In the genomic region with DNA sequence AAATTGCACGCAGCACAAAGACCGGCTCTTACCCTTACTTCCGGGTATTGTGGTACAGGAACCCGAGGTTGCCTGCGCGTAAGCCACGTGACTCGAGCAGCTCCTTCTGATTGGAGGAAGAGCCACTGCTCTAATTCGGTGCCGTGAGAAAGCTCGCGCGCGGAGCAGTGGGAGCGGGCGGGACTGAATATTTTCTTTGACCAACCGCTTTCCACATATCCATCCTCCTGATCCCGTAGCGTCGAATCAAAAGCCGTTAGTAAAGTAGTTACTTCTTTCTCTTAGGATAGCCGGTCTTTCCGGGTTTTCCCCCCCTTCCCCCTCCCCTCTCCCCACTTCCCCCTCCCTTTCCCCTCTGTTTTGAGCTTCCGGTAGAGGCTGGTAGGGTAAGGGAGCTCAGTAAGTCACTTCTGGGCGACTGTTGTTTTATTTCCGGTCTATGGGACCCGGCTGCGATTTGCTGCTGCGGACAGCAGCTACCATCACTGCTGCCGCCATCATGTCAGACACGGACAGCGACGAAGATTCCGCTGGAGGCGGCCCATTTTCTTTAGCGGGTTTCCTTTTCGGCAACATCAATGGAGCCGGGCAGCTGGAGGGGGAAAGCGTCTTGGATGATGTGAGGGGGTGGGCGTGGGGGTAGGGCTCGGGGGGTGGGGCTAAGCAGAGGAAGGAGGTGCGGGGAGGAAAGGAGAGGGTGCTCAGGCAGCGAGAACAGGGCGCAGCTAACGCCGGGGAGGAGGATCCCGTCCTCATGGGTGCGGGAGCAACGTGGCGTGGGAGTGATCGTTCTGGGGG, we compare ENCODE assay signal across 8 cellular contexts. TPM values are rescaled to one million over a fixed set of nuclear protein-coding genes. Genes with fewer than 3 reads are reported as not detected.
DNase-seq lines count a peak whose midpoint lies in the region; ATAC-seq and TF ChIP-seq lines count a peak whose summit lies in the region.

A gene with protein sequence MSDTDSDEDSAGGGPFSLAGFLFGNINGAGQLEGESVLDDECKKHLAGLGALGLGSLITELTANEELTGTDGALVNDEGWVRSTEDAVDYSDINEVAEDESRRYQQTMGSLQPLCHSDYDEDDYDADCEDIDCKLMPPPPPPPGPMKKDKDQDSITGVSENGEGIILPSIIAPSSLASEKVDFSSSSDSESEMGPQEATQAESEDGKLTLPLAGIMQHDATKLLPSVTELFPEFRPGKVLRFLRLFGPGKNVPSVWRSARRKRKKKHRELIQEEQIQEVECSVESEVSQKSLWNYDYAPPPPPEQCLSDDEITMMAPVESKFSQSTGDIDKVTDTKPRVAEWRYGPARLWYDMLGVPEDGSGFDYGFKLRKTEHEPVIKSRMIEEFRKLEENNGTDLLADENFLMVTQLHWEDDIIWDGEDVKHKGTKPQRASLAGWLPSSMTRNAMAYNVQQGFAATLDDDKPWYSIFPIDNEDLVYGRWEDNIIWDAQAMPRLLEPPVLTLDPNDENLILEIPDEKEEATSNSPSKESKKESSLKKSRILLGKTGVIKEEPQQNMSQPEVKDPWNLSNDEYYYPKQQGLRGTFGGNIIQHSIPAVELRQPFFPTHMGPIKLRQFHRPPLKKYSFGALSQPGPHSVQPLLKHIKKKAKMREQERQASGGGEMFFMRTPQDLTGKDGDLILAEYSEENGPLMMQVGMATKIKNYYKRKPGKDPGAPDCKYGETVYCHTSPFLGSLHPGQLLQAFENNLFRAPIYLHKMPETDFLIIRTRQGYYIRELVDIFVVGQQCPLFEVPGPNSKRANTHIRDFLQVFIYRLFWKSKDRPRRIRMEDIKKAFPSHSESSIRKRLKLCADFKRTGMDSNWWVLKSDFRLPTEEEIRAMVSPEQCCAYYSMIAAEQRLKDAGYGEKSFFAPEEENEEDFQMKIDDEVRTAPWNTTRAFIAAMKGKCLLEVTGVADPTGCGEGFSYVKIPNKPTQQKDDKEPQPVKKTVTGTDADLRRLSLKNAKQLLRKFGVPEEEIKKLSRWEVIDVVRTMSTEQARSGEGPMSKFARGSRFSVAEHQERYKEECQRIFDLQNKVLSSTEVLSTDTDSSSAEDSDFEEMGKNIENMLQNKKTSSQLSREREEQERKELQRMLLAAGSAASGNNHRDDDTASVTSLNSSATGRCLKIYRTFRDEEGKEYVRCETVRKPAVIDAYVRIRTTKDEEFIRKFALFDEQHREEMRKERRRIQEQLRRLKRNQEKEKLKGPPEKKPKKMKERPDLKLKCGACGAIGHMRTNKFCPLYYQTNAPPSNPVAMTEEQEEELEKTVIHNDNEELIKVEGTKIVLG (N-terminal part only) (plus strand): TSS at position 482 of the 798 bp plus-strand sequence. CDS start 18 bp downstream, at position 500.

- no peaks in the 10 kb centered on the region for H3K27me3 ChIP-seq in HUES64 (ENCODE audit: insufficient read depth, low read length)
- H3K27me3 ChIP-seq in OCI-LY1 (ENCODE audit: insufficient read depth, low read length) = no peaks in the 10 kb centered on the region

- H3K9ac ChIP-seq in HUES64 (ENCODE audit: low read depth, low read length) = peak within 1 kb of the TSS; percentile 97
- peak within 1 kb of the TSS; percentile 97 for H3K9ac ChIP-seq in OCI-LY1 (ENCODE audit: low read length)

- H3K36me3 ChIP-seq in HUES64 (ENCODE audit: insufficient read depth, low read length) (peaks cover 23% of the 10 kb centered on the region), OCI-LY1 (ENCODE audit: insufficient read depth, low read length) (peaks cover 17% of the 10 kb centered on the region; the same call in 1 of the 2 replicates)

- in situ Hi-C loops in endometrial microvascular endothelial cells (cut with HindIII; ENCODE audit: inconsistent ontology term, low pct_unique_long_range_greater_than_20kb, low sequenced_read_pairs) = no loop called here

- H3F3A ChIP-seq in OCI-LY1 (ENCODE audit: insufficient read depth, low read length) = no peaks in the 10 kb centered on the region

- DNase-seq in Calu3 (peak; percentile 91), mesenteric fat pad (ENCODE audit: low spot score) (peak; percentile 94)
- DNase-seq in activated CD8-positive, alpha-beta memory T cell treated with anti-CD3 and anti-CD28 coated beads, Interleukin-2, amount 50 U/mL, for 4 hours = peak; percentile 83
- DNase-seq in stimulated activated CD8-positive, alpha-beta memory T cell treated with anti-CD3 and anti-CD28 coated beads, Interleukin-15, amount 100 ng/mL, for 24 hours (ENCODE audit: low read depth) = peak; percentile 55

- H3K9me3 ChIP-seq in HUES64 (ENCODE audit: insufficient read depth, low read depth, low read length) (no peaks in the 10 kb centered on the region), OCI-LY1 (ENCODE audit: low read length) (no peaks in the 10 kb centered on the region)

- H3K4me2 ChIP-seq in OCI-LY1 (ENCODE audit: low read length) = peak within 1 kb of the TSS; percentile 84

- H3K4me3 Mint-ChIP-seq in Calu3 (ENCODE audit: low read depth, unreplicated experiment) = peak within 1 kb of the TSS; percentile 98

- H3K27ac ChIP-seq in HUES64 (ENCODE audit: low read depth, low read length) (peak within 1 kb of the TSS; percentile 90), OCI-LY1 (ENCODE audit: low read depth, low read length, poor library complexity, severe bottlenecking) (peak within 1 kb of the TSS; percentile 81)

- no TSS peak for BruUV-seq in Calu3 (replicated peaks; lab: Mats Ljungman, UMichigan)

- intact Hi-C loops in Calu3 (cut with micrococcal nuclease; ENCODE audit: unreplicated experiment) = loop anchor here (10.0 kb wide), 1 partner anchor 151 kb away; no protein-coding TSS in a partner anchor

- TF ChIP-seq CTCF in Calu3 (IDR thresholded peaks at IDR 0.05; ENCODE audit: unreplicated experiment) = no peak
- TF ChIP-seq CTCF in OCI-LY1 (IDR thresholded peaks at IDR 0.05; ENCODE audit: low read length) = no peak

- under 1% methylated on average over 40 of the region's 51 CpGs for WGBS in HUES64

- peaks cover 42% of the 10 kb centered on the region for H3K36me3 Mint-ChIP-seq in Calu3 (ENCODE audit: insufficient read depth, unreplicated experiment)

- CTCF ChIA-PET in Calu3 (lab: Charles Lee) = interaction anchor here (0.5 to 1.2 kb wide), 9 partner anchors 39 to 701 kb away, joined by 3 to 4 read pairs (median 3); a partner anchor contains a TSS

- ATAC-seq in GM21447 (IDR thresholded peaks at IDR 0.05; ENCODE audit: unreplicated experiment) = peak; percentile 90

- H3K4me1 Mint-ChIP-seq in Calu3 (ENCODE audit: low read depth, unreplicated experiment) = peaks cover 20% of the 10 kb centered on the region

- H3K27me3 Mint-ChIP-seq in Calu3 (ENCODE audit: unreplicated experiment) = no peaks in the 10 kb centered on the region

- no peaks in the 10 kb centered on the region for H4K20me1 ChIP-seq in OCI-LY1 (ENCODE audit: insufficient read depth, low read length)

- no peak within 1 kb of the TSS for H2AFZ ChIP-seq in OCI-LY1 (ENCODE audit: low read length)

- no peaks in the 10 kb centered on the region for H3K9me3 Mint-ChIP-seq in Calu3 (ENCODE audit: low read depth, unreplicated experiment)

- peak within 1 kb of the TSS; percentile 97 for H3K27ac Mint-ChIP-seq in Calu3 (ENCODE audit: unreplicated experiment)

- H3K9me2 ChIP-seq in OCI-LY1 (ENCODE audit: low read depth, low read length) = no peaks in the 10 kb centered on the region

- H3K4me1 ChIP-seq in HUES64 (ENCODE audit: insufficient read depth, low read length) (no peaks in the 10 kb centered on the region), OCI-LY1 (ENCODE audit: insufficient read depth, low read length, severe bottlenecking) (peaks cover 19% of the 10 kb centered on the region)

- H3K4me3 ChIP-seq in HUES64 (ENCODE audit: low read length) = peak within 1 kb of the TSS; percentile 99
- H3K4me3 ChIP-seq in OCI-LY1 (ENCODE audit: low read depth, low read length, poor library complexity, severe bottlenecking) = peak within 1 kb of the TSS; percentile 97

- peaks cover 16% of the 10 kb centered on the region for H3K79me2 ChIP-seq in OCI-LY1 (ENCODE audit: insufficient read depth, low read length)

RNA-seq across cellular contexts. Expression of the gene that starts here (rescaled TPM):
- 50.3 and 54.9 TPM in 2 replicates for total RNA-seq in Calu3 (2022)
- polyA plus RNA-seq in HUES64 (2013, experiment 1 of 2) = 13.2 TPM
- 13.5 TPM for polyA plus RNA-seq in HUES64 (2013, experiment 2 of 2)
- 16.4 TPM for total RNA-seq in endometrial microvascular endothelial cells (ENCODE audit: inconsistent ontology term)
- 36.9 TPM for total RNA-seq in mesenteric fat pad

Comparison
In these comparisons a context has a peak if more than half of its experiments do, and no peak if none do; other contexts are left out.
1. Peak in every context shown above with its lines: DNase-seq, ATAC-seq, H3K4me3 ChIP-seq and H3K27ac ChIP-seq.